8 cellular contexts compared by ENCODE assay signal in the genomic region with DNA sequence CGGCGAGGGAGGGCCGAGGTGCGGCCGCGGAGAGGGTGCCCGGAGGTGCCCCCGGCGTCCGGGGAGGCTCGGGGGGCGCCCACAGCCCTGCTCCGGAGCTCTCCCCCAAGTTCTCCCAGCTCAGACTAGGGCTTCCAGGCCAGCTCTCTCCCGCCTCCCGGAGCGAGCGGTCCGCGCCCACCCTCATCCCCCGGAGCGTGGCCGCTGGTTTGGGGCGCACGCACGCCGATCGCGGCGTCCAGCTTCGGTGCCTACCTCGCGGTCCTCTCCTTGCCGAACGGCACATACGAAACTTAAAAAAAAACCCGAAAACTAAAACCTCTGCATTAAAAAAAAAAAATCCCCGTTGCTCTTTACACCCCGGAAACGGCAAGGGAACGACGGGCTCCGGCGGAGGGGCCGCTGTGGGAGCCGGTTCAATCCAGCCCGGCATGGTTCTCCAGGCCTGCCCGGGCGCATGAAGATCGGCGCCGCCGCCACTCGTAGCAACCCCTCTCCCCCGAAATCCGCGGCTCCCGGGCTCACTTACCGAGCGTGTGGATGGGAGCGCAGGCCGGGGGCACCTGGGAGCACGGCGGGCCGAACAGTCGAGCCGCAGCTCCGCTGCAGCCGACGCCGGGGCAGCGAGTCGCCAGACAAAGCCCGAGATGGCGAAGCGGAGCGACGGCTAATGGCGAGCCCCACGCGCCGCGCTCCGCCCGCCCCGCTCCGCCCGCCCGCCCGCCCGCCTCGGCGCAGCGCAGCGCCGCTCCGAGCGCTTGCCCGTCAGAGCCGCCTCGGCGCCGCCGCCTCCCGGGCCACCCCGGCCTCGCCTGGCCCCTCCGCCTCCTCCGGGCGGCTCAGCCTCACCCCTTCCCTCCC. TPM values are rescaled to one million over a fixed set of nuclear protein-coding genes. Genes with fewer than 3 reads are reported as not detected.
DNase-seq lines count a peak whose midpoint lies in the region; ATAC-seq and TF ChIP-seq lines count a peak whose summit lies in the region.

No MANE protein-coding gene starts in this region.

- H3K36me3 ChIP-seq in esophagus muscularis mucosa (peaks cover 13 to 18% (median 17%) of the 10 kb centered on the region in 4 donors), tibial nerve (peaks cover 0 to 12% (median 8%) of the 10 kb centered on the region in 3 donors)

- intact Hi-C loops in esophagus muscularis mucosa (cut with DNase I), result no loop called here

- TF ChIP-seq EP300 in esophagus muscularis mucosa (IDR thresholded peaks at IDR 0.05) (no peak), tibial nerve (IDR thresholded peaks at IDR 0.05) (peak in 1 of 2 donors; percentile 21)

- TF ChIP-seq CTCF in AG10803 (conservative IDR thresholded peaks at IDR 0.05; ENCODE audit: low read length) (no peak), esophagus muscularis mucosa (IDR thresholded peaks at IDR 0.05) (no peak), tibial nerve (IDR thresholded peaks at IDR 0.05) (no peak)

- peaks cover 38% of the 10 kb centered on the region for H3K36me3 Mint-ChIP-seq in activated T-cell treated with anti-CD3 and anti-CD28 coated beads, Interleukin-2, amount 50 U/mL, for 24 hours (ENCODE audit: low read depth)
- peaks cover 6 to 10% of the 10 kb centered on the region in 2 donors for H3K36me3 Mint-ChIP-seq in naive B cell

- H3K27me3 ChIP-seq in esophagus muscularis mucosa, result no peaks in the 10 kb centered on the region
- H3K27me3 ChIP-seq in tibial nerve, result no peaks in the 10 kb centered on the region

- H3K4me3 Mint-ChIP-seq in activated T-cell treated with anti-CD3 and anti-CD28 coated beads, Interleukin-2, amount 50 U/mL, for 24 hours, result peak overlapping the region; percentile 90
- peak overlapping the region; percentile 91 to 100 (median 96) for H3K4me3 Mint-ChIP-seq in naive B cell

- no peaks in the 10 kb centered on the region for H3K27me3 Mint-ChIP-seq in activated T-cell treated with anti-CD3 and anti-CD28 coated beads, Interleukin-2, amount 50 U/mL, for 24 hours
- no peaks in the 10 kb centered on the region for H3K27me3 Mint-ChIP-seq in naive B cell

- WGBS in esophagus muscularis mucosa, result 0% methylated on average over 20 of the region's 109 CpGs
- WGBS in tibial nerve, 2 donors, result 1% methylated on average over 55 to 61 of the region's 109 CpGs

- H3K9me3 ChIP-seq in esophagus muscularis mucosa (no peaks in the 10 kb centered on the region), tibial nerve (no peaks in the 10 kb centered on the region)

- H3K4me1 ChIP-seq in esophagus muscularis mucosa (peaks cover 38 to 58% (median 53%) of the 10 kb centered on the region in 4 donors), tibial nerve (peaks cover 4 to 57% (median 38%) of the 10 kb centered on the region in 4 donors)

- peak; percentile 5 for ATAC-seq in GM19397 (IDR thresholded peaks at IDR 0.05; ENCODE audit: unreplicated experiment)
- peak; percentile 11 to 16 for ATAC-seq in naive B cell (ENCODE audit: low read depth in 2 of 2)
- no peak for ATAC-seq in GM18511 (IDR thresholded peaks at IDR 0.05; ENCODE audit: unreplicated experiment)

- H3K9me3 Mint-ChIP-seq in activated T-cell treated with anti-CD3 and anti-CD28 coated beads, Interleukin-2, amount 50 U/mL, for 24 hours, result no peaks in the 10 kb centered on the region
- H3K9me3 Mint-ChIP-seq in naive B cell, result no peaks in the 10 kb centered on the region

- H3K27ac Mint-ChIP-seq in activated T-cell treated with anti-CD3 and anti-CD28 coated beads, Interleukin-2, amount 50 U/mL, for 24 hours, result peak overlapping the region; percentile 95
- peak overlapping the region; percentile 76 to 97 (median 96) for H3K27ac Mint-ChIP-seq in naive B cell

- DNase-seq in AG10803 (ENCODE audit: low read depth) (peak; percentile 55), NCI-H526 (lab: John Stamatoyannopoulos, UW) (peak; percentile 68 to 86), esophagus muscularis mucosa (ENCODE audit: extremely low spot score) (no peak), naive B cell (peak; percentile 53), tibial nerve (ENCODE audit: low spot score in 2 of 2) (no peak)
- DNase-seq in activated T-cell treated with anti-CD3 and anti-CD28 coated beads, Interleukin-2, amount 50 U/mL, for 24 hours, result peak; percentile 81

- TF ChIP-seq POLR2A in esophagus muscularis mucosa (IDR thresholded peaks at IDR 0.05; ENCODE audit: low read depth) (no peak), tibial nerve (IDR thresholded peaks at IDR 0.05) (no peak)

- peak overlapping the region; percentile 100 for H3K27ac ChIP-seq in esophagus muscularis mucosa (replicated peaks in 1 of 4)
- peak overlapping the region; percentile 95 to 99 (median 98) for H3K27ac ChIP-seq in tibial nerve

- H3K4me3 ChIP-seq in AG10803 (ENCODE audit: low read length) (peak overlapping the region; percentile 80), esophagus muscularis mucosa (peak overlapping the region; percentile 92 to 98 (median 96)), tibial nerve (peak overlapping the region; percentile 76 to 95 (median 81))

- H3K4me1 Mint-ChIP-seq in activated T-cell treated with anti-CD3 and anti-CD28 coated beads, Interleukin-2, amount 50 U/mL, for 24 hours (ENCODE audit: low read depth), result peaks cover 29% of the 10 kb centered on the region
- peaks cover 27 to 42% (median 41%) of the 10 kb centered on the region in 3 donors for H3K4me1 Mint-ChIP-seq in naive B cell

RNA-seq across cellular contexts. Expression of a gene that starts 1.0 kb away (rescaled TPM):
- total RNA-seq in esophagus muscularis mucosa (10 to 100 TPM; 48.7 to 78.8 (median 66.1) TPM), tibial nerve (10 to 100 TPM; 65.7 to 71.9 (median 69.3) TPM)
- polyA plus RNA-seq in naive B cell (ENCODE audit: low read depth in 6 of 6), result 10 to 100 TPM; 20.2 to 77.3 (median 43.0) TPM

RNA-seq across cellular contexts. Expression of a gene that starts 20.8 kb away (rescaled TPM):
- total RNA-seq in esophagus muscularis mucosa (10 to 100 TPM; 41.9 to 72.6 (median 50.0) TPM), tibial nerve (10 to 100 TPM; 40.9 to 60.4 (median 52.7) TPM)
- polyA plus RNA-seq in naive B cell (ENCODE audit: low read depth in 6 of 6), result 10 to 100 TPM in 3 of 6 donors, 1 to 10 TPM in 3; 6.6 to 14.4 (median 9.4) TPM

RNA-seq across cellular contexts. Expression of a gene that starts 33.7 kb away (rescaled TPM):
- 10 to 100 TPM; 25.3 to 50.3 (median 33.4) TPM for total RNA-seq in esophagus muscularis mucosa
- 10 to 100 TPM; 39.7 to 69.9 (median 44.8) TPM for polyA plus RNA-seq in naive B cell (ENCODE audit: low read depth in 6 of 6)
- 10 to 100 TPM; 28.6 to 41.2 (median 35.6) TPM for total RNA-seq in tibial nerve

RNA-seq across cellular contexts. Expression of a gene that starts 47.5 kb away (rescaled TPM):
- total RNA-seq in esophagus muscularis mucosa (1 to 10 TPM in 1 of 4 donors, under 1 TPM in 2, not detected in 1; 0.11 to 2.0 (median 0.19) TPM), tibial nerve (under 1 TPM in 1 of 4 donors, not detected in 3; 0.21 TPM)
- polyA plus RNA-seq in naive B cell (ENCODE audit: low read depth in 6 of 6), result under 1 TPM in 3 of 6 donors, not detected in 3; 0.07 to 0.20 (median 0.12) TPM

RNA-seq across cellular contexts. Expression of a gene that starts 49.9 kb away (rescaled TPM):
- total RNA-seq in esophagus muscularis mucosa (10 to 100 TPM in 1 of 4 donors, 1 to 10 TPM in 3; 3.3 to 10.8 (median 6.0) TPM), tibial nerve (1 to 10 TPM in 1 of 4 donors, not detected in 3; 2.7 TPM)
- under 1 TPM in 4 of 6 donors, not detected in 2; 0.19 to 0.43 (median 0.31) TPM for polyA plus RNA-seq in naive B cell (ENCODE audit: low read depth in 6 of 6)

Comparison
In these comparisons a context has a peak if more than half of its experiments do, and no peak if none do; other contexts are left out.
1. DNase-seq: peak in AG10803 (single experiment), NCI-H526 (2 of 2), activated T-cell treated with anti-CD3 and anti-CD28 coated beads, Interleukin-2, amount 50 U/mL, for 24 hours (single experiment) and naive B cell (single experiment); none in esophagus muscularis mucosa (single experiment) and tibial nerve (0 of 2).
2. Peak in every context shown above with its lines, with median percentiles within 50 percentile points of each other: H3K4me3 ChIP-seq.